In the genomic region with DNA sequence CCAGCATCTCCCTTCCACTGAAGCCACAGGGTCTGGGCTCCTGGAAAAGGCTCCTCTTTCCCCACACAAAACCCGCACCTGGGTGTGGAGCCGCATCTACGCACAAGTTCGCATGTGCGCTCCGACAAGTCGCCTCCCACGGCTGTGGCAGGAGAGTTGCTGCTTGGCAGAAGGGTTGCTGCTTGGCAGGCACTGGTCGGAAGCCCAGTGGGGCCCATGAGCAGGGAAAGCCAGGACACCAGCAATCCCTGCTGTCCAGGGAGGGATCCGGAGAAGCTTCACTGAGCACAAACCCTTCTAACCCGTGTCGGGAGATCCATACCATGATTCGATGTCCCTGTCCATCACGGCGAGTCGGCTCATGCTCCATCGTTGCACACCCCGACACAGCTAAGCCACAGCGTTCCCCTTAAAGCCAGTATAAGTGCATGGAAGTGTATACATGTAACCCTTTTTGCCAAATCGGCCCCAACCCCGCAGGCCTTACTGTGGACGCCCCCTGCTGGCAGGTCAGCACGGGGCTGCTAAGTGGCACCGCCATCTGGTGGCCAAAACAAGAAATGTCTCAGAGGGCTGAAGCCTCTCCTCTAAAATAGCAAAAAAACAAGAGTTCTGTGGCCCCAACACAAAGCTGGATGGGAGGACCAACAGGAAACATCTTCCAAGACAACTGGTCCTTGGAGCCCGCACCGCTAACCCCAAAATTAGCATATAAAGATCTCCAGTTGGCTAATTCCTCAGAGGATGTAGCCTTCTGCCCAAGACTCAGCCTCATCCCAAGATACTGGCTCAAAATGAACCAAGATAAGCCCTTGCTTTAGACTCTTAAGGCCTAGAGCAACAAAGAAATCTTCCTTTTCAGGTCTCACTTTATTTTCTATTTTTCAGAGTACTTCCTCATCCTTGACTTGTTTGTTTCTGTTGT, we compare ENCODE assay signal across 1 cellular context.
A peak's percentile ranks its signal among the peaks of the same experiment; 100 is the strongest.
TF ChIP-seq lines count a peak whose summit lies in the region.

No MANE protein-coding gene starts in this region.

TF ChIP-seq in HEK293, 187 proteins besides CTCF, POLR2A, EP300 and RAD21 (continued from another document):
- TF ChIP-seq, protein P1, sequence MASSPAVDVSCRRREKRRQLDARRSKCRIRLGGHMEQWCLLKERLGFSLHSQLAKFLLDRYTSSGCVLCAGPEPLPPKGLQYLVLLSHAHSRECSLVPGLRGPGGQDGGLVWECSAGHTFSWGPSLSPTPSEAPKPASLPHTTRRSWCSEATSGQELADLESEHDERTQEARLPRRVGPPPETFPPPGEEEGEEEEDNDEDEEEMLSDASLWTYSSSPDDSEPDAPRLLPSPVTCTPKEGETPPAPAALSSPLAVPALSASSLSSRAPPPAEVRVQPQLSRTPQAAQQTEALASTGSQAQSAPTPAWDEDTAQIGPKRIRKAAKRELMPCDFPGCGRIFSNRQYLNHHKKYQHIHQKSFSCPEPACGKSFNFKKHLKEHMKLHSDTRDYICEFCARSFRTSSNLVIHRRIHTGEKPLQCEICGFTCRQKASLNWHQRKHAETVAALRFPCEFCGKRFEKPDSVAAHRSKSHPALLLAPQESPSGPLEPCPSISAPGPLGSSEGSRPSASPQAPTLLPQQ (tag by site-specific recombination; IDR thresholded peaks at IDR 0.05): peak; percentile 76
- TF ChIP-seq ZBTB17 (tag by site-specific recombination; IDR thresholded peaks at IDR 0.05): 0 out of 2 replicates have a peak, but pooled peaks have one; percentile 14
- 0 out of 2 replicates have a peak, but pooled peaks have one; percentile 29 for TF ChIP-seq ZNF24 (tag by site-specific recombination; IDR thresholded peaks at IDR 0.05)
- peak; percentile 18; the same call in 1 of the 2 replicates for TF ChIP-seq ZIC2 (tag by site-specific recombination; IDR thresholded peaks at IDR 0.05)
- no peak for TF ChIP-seq KLF7 (tag by site-specific recombination; IDR thresholded peaks at IDR 0.05; ENCODE audit: borderline replicate concordance)
- peak; percentile 93 for TF ChIP-seq ZNF660 (tag by site-specific recombination; IDR thresholded peaks at IDR 0.05)
- TF ChIP-seq ZNF133 (tag by site-specific recombination; IDR thresholded peaks at IDR 0.05): no peak
- TF ChIP-seq, protein P2, sequence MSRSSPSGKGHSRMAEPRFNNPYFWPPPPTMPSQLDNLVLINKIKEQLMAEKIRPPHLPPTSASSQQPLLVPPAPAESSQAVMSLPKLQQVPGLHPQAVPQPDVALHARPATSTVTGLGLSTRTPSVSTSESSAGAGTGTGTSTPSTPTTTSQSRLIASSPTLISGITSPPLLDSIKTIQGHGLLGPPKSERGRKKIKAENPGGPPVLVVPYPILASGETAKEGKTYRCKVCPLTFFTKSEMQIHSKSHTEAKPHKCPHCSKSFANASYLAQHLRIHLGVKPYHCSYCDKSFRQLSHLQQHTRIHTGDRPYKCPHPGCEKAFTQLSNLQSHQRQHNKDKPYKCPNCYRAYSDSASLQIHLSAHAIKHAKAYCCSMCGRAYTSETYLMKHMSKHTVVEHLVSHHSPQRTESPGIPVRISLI (tag by site-specific recombination; IDR thresholded peaks at IDR 0.05): no peak
- peak; percentile 58; the same call in 1 of the 2 replicates for TF ChIP-seq SP7 (tag by site-specific recombination; IDR thresholded peaks at IDR 0.05)
- no peak for TF ChIP-seq BCL11A (tag by site-specific recombination; IDR thresholded peaks at IDR 0.05; ENCODE audit: low read depth)
- no peak for TF ChIP-seq ZNF626 (tag by site-specific recombination; IDR thresholded peaks at IDR 0.05)
- TF ChIP-seq ZNF654 (tag by site-specific recombination; IDR thresholded peaks at IDR 0.05; ENCODE audit: low read depth): peak; percentile 91
- TF ChIP-seq ZNF585B (tag by site-specific recombination; IDR thresholded peaks at IDR 0.05): no peak
- TF ChIP-seq ZNF639 (tag by site-specific recombination; IDR thresholded peaks at IDR 0.05): no peak
- no peak for TF ChIP-seq ZNF747 (tag by site-specific recombination; IDR thresholded peaks at IDR 0.05)
- TF ChIP-seq PATZ1 (tag by site-specific recombination; IDR thresholded peaks at IDR 0.05): peak; percentile 45; the same call in 1 of the 2 replicates
- TF ChIP-seq ZNF2 (tag by site-specific recombination; IDR thresholded peaks at IDR 0.05): peak; percentile 84; the same call in 1 of the 2 replicates
- peak; percentile 23; the same call in 1 of the 2 replicates for TF ChIP-seq ZNF394 (tag by site-specific recombination; IDR thresholded peaks at IDR 0.05; ENCODE audit: borderline replicate concordance)
- TF ChIP-seq, protein P3, sequence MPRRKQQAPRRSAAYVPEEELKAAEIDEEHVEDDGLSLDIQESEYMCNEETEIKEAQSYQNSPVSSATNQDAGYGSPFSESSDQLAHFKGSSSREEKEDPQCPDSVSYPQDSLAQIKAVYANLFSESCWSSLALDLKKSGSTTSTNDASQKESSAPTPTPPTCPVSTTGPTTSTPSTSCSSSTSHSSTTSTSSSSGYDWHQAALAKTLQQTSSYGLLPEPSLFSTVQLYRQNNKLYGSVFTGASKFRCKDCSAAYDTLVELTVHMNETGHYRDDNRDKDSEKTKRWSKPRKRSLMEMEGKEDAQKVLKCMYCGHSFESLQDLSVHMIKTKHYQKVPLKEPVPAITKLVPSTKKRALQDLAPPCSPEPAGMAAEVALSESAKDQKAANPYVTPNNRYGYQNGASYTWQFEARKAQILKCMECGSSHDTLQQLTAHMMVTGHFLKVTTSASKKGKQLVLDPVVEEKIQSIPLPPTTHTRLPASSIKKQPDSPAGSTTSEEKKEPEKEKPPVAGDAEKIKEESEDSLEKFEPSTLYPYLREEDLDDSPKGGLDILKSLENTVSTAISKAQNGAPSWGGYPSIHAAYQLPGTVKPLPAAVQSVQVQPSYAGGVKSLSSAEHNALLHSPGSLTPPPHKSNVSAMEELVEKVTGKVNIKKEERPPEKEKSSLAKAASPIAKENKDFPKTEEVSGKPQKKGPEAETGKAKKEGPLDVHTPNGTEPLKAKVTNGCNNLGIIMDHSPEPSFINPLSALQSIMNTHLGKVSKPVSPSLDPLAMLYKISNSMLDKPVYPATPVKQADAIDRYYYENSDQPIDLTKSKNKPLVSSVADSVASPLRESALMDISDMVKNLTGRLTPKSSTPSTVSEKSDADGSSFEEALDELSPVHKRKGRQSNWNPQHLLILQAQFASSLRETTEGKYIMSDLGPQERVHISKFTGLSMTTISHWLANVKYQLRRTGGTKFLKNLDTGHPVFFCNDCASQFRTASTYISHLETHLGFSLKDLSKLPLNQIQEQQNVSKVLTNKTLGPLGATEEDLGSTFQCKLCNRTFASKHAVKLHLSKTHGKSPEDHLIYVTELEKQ (tag by site-specific recombination; IDR thresholded peaks at IDR 0.05; ENCODE audit: borderline replicate concordance): no peak
- peak; percentile 90 for TF ChIP-seq ZSCAN30 (tag by site-specific recombination; IDR thresholded peaks at IDR 0.05)
- peak; percentile 43; the same call in 1 of the 2 replicates for TF ChIP-seq ZFP37 (tag by site-specific recombination; IDR thresholded peaks at IDR 0.05)
- no peak for TF ChIP-seq RBAK (tag by site-specific recombination; IDR thresholded peaks at IDR 0.05)
- no peak for TF ChIP-seq ZNF426 (tag by site-specific recombination; IDR thresholded peaks at IDR 0.05)
- no peak for TF ChIP-seq ZNF510 (tag by site-specific recombination; IDR thresholded peaks at IDR 0.05; ENCODE audit: insufficient replicate concordance)
- peak; percentile 60; the same call in 1 of the 2 replicates for TF ChIP-seq ZFP69B (tag by site-specific recombination; IDR thresholded peaks at IDR 0.05)
- no peak for TF ChIP-seq ZNF544 (tag by site-specific recombination; IDR thresholded peaks at IDR 0.05)
- no peak for TF ChIP-seq MZF1 (tag by site-specific recombination; IDR thresholded peaks at IDR 0.05; ENCODE audit: borderline replicate concordance)
- TF ChIP-seq YY2 (tag by site-specific recombination; IDR thresholded peaks at IDR 0.05): no peak
- peak; percentile 62; the same call in 1 of the 2 replicates for TF ChIP-seq ZNF184 (tag by site-specific recombination; IDR thresholded peaks at IDR 0.05)
- TF ChIP-seq ZNF211 (tag by site-specific recombination; IDR thresholded peaks at IDR 0.05; ENCODE audit: low read depth): no peak
- no peak for TF ChIP-seq ZNF223 (tag by site-specific recombination; IDR thresholded peaks at IDR 0.05)
- no peak for TF ChIP-seq ZNF155 (tag by site-specific recombination; IDR thresholded peaks at IDR 0.05)
- peak; percentile 46; the same call in 1 of the 2 replicates for TF ChIP-seq ZEB2 (tag by site-specific recombination; IDR thresholded peaks at IDR 0.05)
- peak; percentile 91 for TF ChIP-seq ZNF600 (tag by site-specific recombination; IDR thresholded peaks at IDR 0.05)
- TF ChIP-seq ZNF623 (tag by site-specific recombination; IDR thresholded peaks at IDR 0.05): no peak
- peak; percentile 27; the same call in 1 of the 2 replicates for TF ChIP-seq ZNF629 (tag by site-specific recombination; IDR thresholded peaks at IDR 0.05)
- TF ChIP-seq, protein P4, sequence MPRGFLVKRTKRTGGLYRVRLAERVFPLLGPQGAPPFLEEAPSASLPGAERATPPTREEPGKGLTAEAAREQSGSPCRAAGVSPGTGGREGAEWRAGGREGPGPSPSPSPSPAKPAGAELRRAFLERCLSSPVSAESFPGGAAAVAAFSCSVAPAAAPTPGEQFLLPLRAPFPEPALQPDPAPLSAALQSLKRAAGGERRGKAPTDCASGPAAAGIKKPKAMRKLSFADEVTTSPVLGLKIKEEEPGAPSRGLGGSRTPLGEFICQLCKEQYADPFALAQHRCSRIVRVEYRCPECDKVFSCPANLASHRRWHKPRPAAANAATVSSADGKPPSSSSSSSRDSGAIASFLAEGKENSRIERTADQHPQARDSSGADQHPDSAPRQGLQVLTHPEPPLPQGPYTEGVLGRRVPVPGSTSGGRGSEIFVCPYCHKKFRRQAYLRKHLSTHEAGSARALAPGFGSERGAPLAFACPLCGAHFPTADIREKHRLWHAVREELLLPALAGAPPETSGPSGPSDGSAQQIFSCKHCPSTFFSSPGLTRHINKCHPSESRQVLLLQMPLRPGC (tag by site-specific recombination; IDR thresholded peaks at IDR 0.05): no peak
- TF ChIP-seq, protein P5, sequence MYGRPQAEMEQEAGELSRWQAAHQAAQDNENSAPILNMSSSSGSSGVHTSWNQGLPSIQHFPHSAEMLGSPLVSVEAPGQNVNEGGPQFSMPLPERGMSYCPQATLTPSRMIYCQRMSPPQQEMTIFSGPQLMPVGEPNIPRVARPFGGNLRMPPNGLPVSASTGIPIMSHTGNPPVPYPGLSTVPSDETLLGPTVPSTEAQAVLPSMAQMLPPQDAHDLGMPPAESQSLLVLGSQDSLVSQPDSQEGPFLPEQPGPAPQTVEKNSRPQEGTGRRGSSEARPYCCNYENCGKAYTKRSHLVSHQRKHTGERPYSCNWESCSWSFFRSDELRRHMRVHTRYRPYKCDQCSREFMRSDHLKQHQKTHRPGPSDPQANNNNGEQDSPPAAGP (tag by site-specific recombination; IDR thresholded peaks at IDR 0.05): 0 out of 2 replicates have a peak, but pooled peaks have one; percentile 59
- 0 out of 2 replicates have a peak, but pooled peaks have one; percentile 35 for TF ChIP-seq KLF8 (tag by site-specific recombination; IDR thresholded peaks at IDR 0.05)
